In the genomic region with DNA sequence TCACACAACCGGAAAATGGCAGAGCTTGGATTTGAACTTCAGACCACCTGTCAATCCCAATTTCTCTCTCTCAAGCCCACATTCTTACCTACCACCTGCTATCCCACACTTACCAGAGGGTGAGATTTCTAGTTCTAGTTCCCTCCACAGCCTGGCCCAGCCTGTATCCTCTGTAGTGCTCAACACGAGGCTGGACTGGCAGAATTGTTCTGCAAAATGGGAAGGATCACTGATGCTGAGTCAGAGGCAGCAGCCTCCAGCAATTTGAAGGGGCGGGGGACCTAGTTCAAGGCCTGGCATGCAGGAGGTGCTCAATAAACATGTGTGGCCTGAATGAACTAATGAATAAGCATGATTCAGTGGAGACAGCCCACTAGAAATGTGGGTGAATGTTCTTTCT, we compare ENCODE assay signal across 18 cellular contexts. TPM values are rescaled to one million over a fixed set of nuclear protein-coding genes. Genes with fewer than 3 reads are reported as not detected.
DNase-seq lines count a peak whose midpoint lies in the region; ATAC-seq, FAIRE-seq and TF ChIP-seq lines count a peak whose summit lies in the region.
"Had no signal": no experiment of that assay in that cellular context is flagged by ENCODE, and none has a peak within 500 bp of the region (broad histone marks: within the 10 kb centered on the region; RNA-seq: fewer than 3 reads in every experiment).

No MANE protein-coding gene starts in this region.

- FAIRE-seq in astrocyte (lab: Jason Lieb, UNC), result no peak
- FAIRE-seq: kidney had no signal

- no peaks in the 10 kb centered on the region for H3K36me3 Mint-ChIP-seq in astrocyte (ENCODE audit: low read depth, unreplicated experiment)

- ATAC-seq in HG03175 (IDR thresholded peaks at IDR 0.05; ENCODE audit: unreplicated experiment) (no peak), GM18873 (IDR thresholded peaks at IDR 0.05; ENCODE audit: low FRiP score, unreplicated experiment) (no peak)
- ATAC-seq: activated T-cell treated with anti-CD3 and anti-CD28 coated beads, Interleukin-2, amount 50 U/mL, for 4 hours had no signal

- no peak overlapping the region for H3K27ac ChIP-seq in astrocyte (ENCODE audit: low read depth, low read length)
- H3K27ac ChIP-seq: KMS-11, thyroid gland had no signal

- no peak overlapping the region for H3K4me3 ChIP-seq in astrocyte (ENCODE audit: insufficient read depth, low read depth, low read length)
- H3K4me3 ChIP-seq: thyroid gland had no signal

- peaks cover 3% of the 10 kb centered on the region for H3K4me1 ChIP-seq in astrocyte (ENCODE audit: insufficient read depth, low read length)
- H3K4me1 ChIP-seq: thyroid gland had no signal

- no peak overlapping the region for H2AFZ ChIP-seq in astrocyte (ENCODE audit: low read depth, low read length)

- H4K20me1 ChIP-seq in astrocyte (ENCODE audit: insufficient read depth, low read length), result no peaks in the 10 kb centered on the region

- no peak overlapping the region for H3K9ac ChIP-seq in astrocyte (ENCODE audit: low read length)
- H3K9ac ChIP-seq: KMS-11 had no signal

- in situ Hi-C loops in Caki2 (cut with HindIII; ENCODE audit: low pct_unique_long_range_greater_than_20kb, low sequenced_read_pairs), result no loop called here

- H3K9me3 Mint-ChIP-seq in astrocyte (ENCODE audit: unreplicated experiment), result peaks cover 2% of the 10 kb centered on the region
- H3K9me3 Mint-ChIP-seq: activated T-cell treated with anti-CD3 and anti-CD28 coated beads, Interleukin-2, amount 50 U/mL, for 4 hours; dendritic cell treated with granulocyte-macrophage colony-stimulating factor and Interleukin-4, amounts not matched to agents 40 ng/mL and 50 ng/mL, for 4 days had no signal

- peak; percentile 27 for DNase-seq in Caki2 (ENCODE audit: low read depth)
- peak; percentile 17 for DNase-seq in MV-4-11 (lab: John Stamatoyannopoulos, UW)
- DNase-seq in astrocyte (ENCODE audit: low read depth), result peak; percentile 51
- DNase-seq in kidney tubule cell (ENCODE audit: low spot score), result peak; percentile 72
- DNase-seq in islet precursor cell, result no peak
- DNase-seq in NAMALWA (ENCODE audit: low spot score), result no peak
- DNase-seq: activated CD4-positive, alpha-beta T cell treated with anti-CD3 and anti-CD28 coated beads for 48 hours; activated T-cell treated with anti-CD3 and anti-CD28 coated beads, Interleukin-2, amount 50 U/mL, for 4 hours; DMS153; foreskin melanocyte; kidney; posterior cingulate gyrus; T-helper 1 cell; thyroid gland had no signal

- no peaks in the 10 kb centered on the region for H3K9me3 ChIP-seq in astrocyte (ENCODE audit: insufficient read depth, low read depth, low read length)
- H3K9me3 ChIP-seq: thyroid gland had no signal

- H3K4me1 Mint-ChIP-seq in astrocyte (ENCODE audit: low read depth, unreplicated experiment), result no peaks in the 10 kb centered on the region

- TF ChIP-seq CTCF in astrocyte (IDR thresholded peaks at IDR 0.05; ENCODE audit: insufficient read depth, low read depth, low read length), result no peak

- H3K36me3 ChIP-seq in astrocyte (ENCODE audit: insufficient read depth, low read length), result no peaks in the 10 kb centered on the region
- H3K36me3 ChIP-seq: thyroid gland had no signal

- peaks cover 24% of the 10 kb centered on the region for H3K27me3 Mint-ChIP-seq in astrocyte (ENCODE audit: low read depth, unreplicated experiment)

- no peaks in the 10 kb centered on the region for H3K79me2 ChIP-seq in astrocyte (ENCODE audit: insufficient read depth, low read length)

- H3K27me3 ChIP-seq in astrocyte (ENCODE audit: insufficient read depth, low read length), result peaks cover 11% of the 10 kb centered on the region
- H3K27me3 ChIP-seq: thyroid gland had no signal

- no peak overlapping the region for H3K27ac Mint-ChIP-seq in astrocyte (ENCODE audit: unreplicated experiment)
- H3K27ac Mint-ChIP-seq: dendritic cell treated with granulocyte-macrophage colony-stimulating factor and Interleukin-4, amounts not matched to agents 40 ng/mL and 50 ng/mL, for 4 days had no signal

- H3K4me3 Mint-ChIP-seq in astrocyte (ENCODE audit: unreplicated experiment), result no peak overlapping the region
- H3K4me3 Mint-ChIP-seq: activated T-cell treated with anti-CD3 and anti-CD28 coated beads, Interleukin-2, amount 50 U/mL, for 4 hours; dendritic cell treated with granulocyte-macrophage colony-stimulating factor and Interleukin-4, amounts not matched to agents 40 ng/mL and 50 ng/mL, for 4 days had no signal

- H3K4me2 ChIP-seq in astrocyte (ENCODE audit: low read length), result no peak overlapping the region
- H3K4me2 ChIP-seq: KMS-11 had no signal

RNA-seq across cellular contexts. Expression of a gene that starts 53.6 kb away (rescaled TPM):
- total RNA-seq in Caki2 (2014; rRNA removed; shearing (Covaris generic); ENCODE audit: low replicate concordance), result 4.5 and 5.2 TPM in 2 replicates
- 23.3 and 25.2 TPM in 2 replicates for total RNA-seq in astrocyte

Comparison
In these comparisons a context has a peak if more than half of its experiments do, and no peak if none do; other contexts are left out.
1. DNase-seq: peak in Caki2 (single experiment), MV-4-11 (single experiment), astrocyte (single experiment) and kidney tubule cell (single experiment); none in islet precursor cell (single experiment) and NAMALWA (single experiment).